ENCODE assay signal across 15 cellular contexts in the genomic region with DNA sequence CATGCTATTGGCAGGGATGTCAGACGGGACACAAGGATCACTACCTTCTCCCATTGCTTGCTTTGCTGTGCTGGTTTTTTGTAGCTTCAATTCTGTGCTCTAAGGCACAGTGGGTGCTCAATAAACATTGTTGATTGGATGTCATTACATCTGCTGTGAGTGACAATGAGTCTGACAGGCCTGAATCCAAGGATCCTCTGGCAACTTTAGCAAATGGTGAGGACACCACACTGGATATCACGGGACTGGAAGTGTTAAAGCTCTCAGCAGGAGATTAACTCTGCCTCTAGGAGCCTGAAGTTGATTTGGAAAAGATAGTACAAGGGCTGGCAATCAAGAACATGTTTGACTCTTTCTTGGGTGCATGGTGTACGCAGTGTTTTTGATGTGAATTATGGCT.
"Had no signal": no experiment of that assay in that cellular context is flagged by ENCODE, and none has a peak within 500 bp of the region (broad histone marks: within the 10 kb centered on the region; RNA-seq: fewer than 3 reads in every experiment).

No MANE protein-coding gene starts in this region.

- H3K27ac Mint-ChIP-seq: activated CD4-positive, alpha-beta T cell treated with anti-CD3 and anti-CD28 coated beads, Interleukin-2, amount 10 ng/mL, durations not matched to agents 7 days and 5 days; activated naive CD8-positive, alpha-beta T cell treated with anti-CD3 and anti-CD28 coated beads, Interleukin-2, amount 10 ng/mL, durations not matched to agents 7 days and 5 days; activated T-helper 1 cell treated with anti-CD3 and anti-CD28 coated beads, Interleukin-12 subunit alpha, Interleukin-12 subunit beta, Interleukin-2, Interleukin-4 antibody, amounts not matched to agents 30 ng/mL and 10 ng/mL and 1 ng/mL, durations not matched to agents 14 hours and 24 hours and 36 hours had no signal

- H3K9ac ChIP-seq: parathyroid adenoma had no signal

- H3K4me3 Mint-ChIP-seq: activated CD4-positive, alpha-beta T cell treated with anti-CD3 and anti-CD28 coated beads, Interleukin-2, amount 10 ng/mL, durations not matched to agents 7 days and 5 days; activated naive CD8-positive, alpha-beta T cell treated with anti-CD3 and anti-CD28 coated beads, Interleukin-2, amount 10 ng/mL, durations not matched to agents 7 days and 5 days; activated T-helper 1 cell treated with anti-CD3 and anti-CD28 coated beads, Interleukin-12 subunit alpha, Interleukin-12 subunit beta, Interleukin-2, Interleukin-4 antibody, amounts not matched to agents 30 ng/mL and 10 ng/mL and 1 ng/mL, durations not matched to agents 14 hours and 24 hours and 36 hours had no signal

- H3K79me2 ChIP-seq: parathyroid adenoma had no signal

- H3K4me1 Mint-ChIP-seq: activated CD4-positive, alpha-beta T cell treated with anti-CD3 and anti-CD28 coated beads, Interleukin-2, amount 10 ng/mL, durations not matched to agents 7 days and 5 days; activated naive CD8-positive, alpha-beta T cell treated with anti-CD3 and anti-CD28 coated beads, Interleukin-2, amount 10 ng/mL, durations not matched to agents 7 days and 5 days had no signal

- H3K36me3 ChIP-seq: lower lobe of right lung, thoracic aorta had no signal

- DNase-seq: activated CD4-positive, alpha-beta T cell treated with anti-CD3 and anti-CD28 coated beads, Interleukin-2, amount 10 ng/mL, durations not matched to agents 7 days and 5 days; activated naive CD4-positive, alpha-beta T cell; activated naive CD8-positive, alpha-beta T cell treated with anti-CD3 and anti-CD28 coated beads, Interleukin-2, amount 10 ng/mL, durations not matched to agents 7 days and 5 days; central memory CD4-positive, alpha-beta T cell; effector CD4-positive, alpha-beta T cell; foreskin fibroblast; left cardiac atrium; lower lobe of right lung; stimulated activated CD4-positive, alpha-beta T cell treated with anti-CD3 and anti-CD28 coated beads, Interleukin-12 subunit alpha, Interleukin-12 subunit beta, amount 100 ng/mL, for 4 hours; stimulated activated CD4-positive, alpha-beta T cell treated with anti-CD3 and anti-CD28 coated beads, Interleukin-2, amount 100 ng/mL, for 24 hours had no signal

- H3K27ac ChIP-seq: coronary artery, lower lobe of right lung, parathyroid adenoma, thoracic aorta had no signal

- H3K36me3 Mint-ChIP-seq: activated naive CD8-positive, alpha-beta T cell treated with anti-CD3 and anti-CD28 coated beads, Interleukin-2, amount 10 ng/mL, durations not matched to agents 7 days and 5 days; brain had no signal

- H3K4me1 ChIP-seq: lower lobe of right lung, parathyroid adenoma had no signal

- H2AFZ ChIP-seq: parathyroid adenoma had no signal

- H3K27me3 Mint-ChIP-seq: activated CD4-positive, alpha-beta T cell treated with anti-CD3 and anti-CD28 coated beads, Interleukin-2, amount 10 ng/mL, durations not matched to agents 7 days and 5 days; brain had no signal

- H3K9me3 Mint-ChIP-seq: activated CD4-positive, alpha-beta T cell treated with anti-CD3 and anti-CD28 coated beads, Interleukin-2, amount 10 ng/mL, durations not matched to agents 7 days and 5 days; activated naive CD8-positive, alpha-beta T cell treated with anti-CD3 and anti-CD28 coated beads, Interleukin-2, amount 10 ng/mL, durations not matched to agents 7 days and 5 days; activated T-helper 1 cell treated with anti-CD3 and anti-CD28 coated beads, Interleukin-12 subunit alpha, Interleukin-12 subunit beta, Interleukin-2, Interleukin-4 antibody, amounts not matched to agents 30 ng/mL and 10 ng/mL and 1 ng/mL, durations not matched to agents 14 hours and 24 hours and 36 hours; brain had no signal

- H3K4me3 ChIP-seq: coronary artery, lower lobe of right lung, thoracic aorta had no signal

- ATAC-seq: left cardiac atrium, lower lobe of right lung had no signal

- H3K9me3 ChIP-seq: lower lobe of right lung, thoracic aorta had no signal
